18 cellular contexts compared by ENCODE assay signal in genomic region chr11:71934213-71934612, GRCh38. TPM values are rescaled to one million over a fixed set of nuclear protein-coding genes. Genes with fewer than 3 reads are reported as not detected.
DNase-seq lines count a peak whose midpoint lies in the region; ATAC-seq and TF ChIP-seq lines count a peak whose summit lies in the region.
"Had no signal": no experiment of that assay in that cellular context is flagged by ENCODE, and none has a peak within 500 bp of the region (broad histone marks: within the 10 kb centered on the region; RNA-seq: fewer than 3 reads in every experiment).

No MANE protein-coding gene starts in this region.

- peak; percentile 100 for ATAC-seq in memory B cell (ENCODE audit: low read depth)
- no peak for ATAC-seq in HG03469 (IDR thresholded peaks at IDR 0.05; ENCODE audit: unreplicated experiment)
- ATAC-seq in HG02571 (IDR thresholded peaks at IDR 0.05; ENCODE audit: unreplicated experiment): no peak
- ATAC-seq: Panc1 had no signal

- DNase-seq in SK-MEL-5 (ENCODE audit: low read depth, low spot score) (peak; percentile 32), memory B cell (ENCODE audit: low spot score in 2 of 2) (peak; percentile 24 to 47), putamen (ENCODE audit: low spot score) (no peak), NCI-H526 (lab: John Stamatoyannopoulos, UW) (no peak)
- DNase-seq: adrenal gland, kidney glomerular epithelial cell, midbrain, NCI-H1048, NCI-H345 had no signal

- H3K4me3 ChIP-seq in BLaER1 treated with 17β-estradiol and CSF1 and Interleukin-3, amounts not matched to agents 10 nM and 100 nM: no peak overlapping the region
- H3K4me3 ChIP-seq: adrenal gland, BLaER1, thoracic aorta had no signal

- peaks cover 39% of the 10 kb centered on the region for H3K4me1 Mint-ChIP-seq in memory B cell

- H3K27me3 Mint-ChIP-seq in memory B cell: no peaks in the 10 kb centered on the region

- peak overlapping the region in 7 of 11 experiments; percentile 1 to 45 (median 20); a peak in 7 of 22 replicates for H3K4me2 ChIP-seq in BLaER1 treated with 17β-estradiol and CSF1 and Interleukin-3, amounts not matched to agents 10 nM and 100 nM
- H3K4me2 ChIP-seq: BLaER1 had no signal

- in situ Hi-C loops in SK-MEL-5 (cut with HindIII; ENCODE audit: low pct_unique_long_range_greater_than_20kb, low sequenced_read_pairs): no loop called here

- peaks cover 6% of the 10 kb centered on the region for H3K36me3 Mint-ChIP-seq in memory B cell

- no peaks in the 10 kb centered on the region for H3K27me3 ChIP-seq in BLaER1 treated with 17β-estradiol and CSF1 and Interleukin-3, amounts not matched to agents 10 nM and 100 nM
- H3K27me3 ChIP-seq: adrenal gland, BLaER1 had no signal

- H3K9me3 Mint-ChIP-seq in memory B cell: no peaks in the 10 kb centered on the region

- H3K4me3 Mint-ChIP-seq in memory B cell: peak overlapping the region; percentile 74

- H3K4me1 ChIP-seq in BLaER1 treated with 17β-estradiol and CSF1 and Interleukin-3, amounts not matched to agents 10 nM and 100 nM: peaks cover 23 to 55% (median 35%) of the 10 kb centered on the region in 10 experiments

- TF ChIP-seq CTCF in GM12872 (IDR thresholded peaks at IDR 0.05; ENCODE audit: insufficient read depth, low read depth, low read length): peak; percentile 46; the same call in 2 of the 3 replicates

- H3K9me3 ChIP-seq in BLaER1 treated with 17β-estradiol and CSF1 and Interleukin-3, amounts not matched to agents 10 nM and 100 nM (replicated peaks in 1 of 11): no peaks in the 10 kb centered on the region
- H3K9me3 ChIP-seq: adrenal gland, BLaER1, thoracic aorta had no signal

- peak overlapping the region; percentile 96 for H3K27ac Mint-ChIP-seq in memory B cell

- no peak overlapping the region for H3K27ac ChIP-seq in BLaER1 treated with 17β-estradiol and CSF1 and Interleukin-3, amounts not matched to agents 10 nM and 100 nM
- H3K27ac ChIP-seq: adrenal gland, BLaER1, parathyroid adenoma had no signal

- H3K36me3 ChIP-seq in BLaER1 treated with 17β-estradiol and CSF1 and Interleukin-3, amounts not matched to agents 10 nM and 100 nM: peaks cover 12 to 33% (median 20%) of the 10 kb centered on the region in 11 experiments; a peak in 18 of 22 replicates
- H3K36me3 ChIP-seq: adrenal gland, thoracic aorta had no signal

- H3K9ac ChIP-seq in BLaER1 treated with 17β-estradiol and CSF1 and Interleukin-3, amounts not matched to agents 10 nM and 100 nM: no peak overlapping the region
- H3K9ac ChIP-seq: BLaER1, parathyroid adenoma had no signal

- peaks cover 0 to 64% (median 32%) of the 10 kb centered on the region in 11 experiments; a peak in 12 of 22 replicates for H4K20me1 ChIP-seq in BLaER1 treated with 17β-estradiol and CSF1 and Interleukin-3, amounts not matched to agents 10 nM and 100 nM

RNA-seq across cellular contexts. Expression of gene RNF121, which starts 5.4 kb away (rescaled TPM):
- 41.9 and 50.9 TPM in 2 replicates for total RNA-seq in SK-MEL-5 (2014; rRNA removed; shearing (Covaris generic))
- 46.9 and 53.2 TPM in 2 replicates for polyA plus RNA-seq in SK-MEL-5 (2015; cell fraction: cytosol; rRNA removed)
- 80.1 and 82.6 TPM in 2 replicates for polyA plus RNA-seq in SK-MEL-5 (2015; cell fraction: nucleus; rRNA removed)

RNA-seq across cellular contexts. Expression of gene XNDC1N, which starts 5.8 kb away (rescaled TPM):
- total RNA-seq in SK-MEL-5 (2014; rRNA removed; shearing (Covaris generic)): 5.1 and 6.6 TPM in 2 replicates
- polyA plus RNA-seq in SK-MEL-5 (2015; cell fraction: cytosol; rRNA removed): 1.1 and 3.1 TPM in 2 replicates
- polyA plus RNA-seq in SK-MEL-5 (2015; cell fraction: nucleus; rRNA removed): 23.9 and 36.2 TPM in 2 replicates

RNA-seq across cellular contexts. Expression of gene DEFB131B, which starts 56.0 kb away (rescaled TPM):
- total RNA-seq in SK-MEL-5 (2014; rRNA removed; shearing (Covaris generic)): not detected in 2 replicates
- not detected in 2 replicates for polyA plus RNA-seq in SK-MEL-5 (2015; cell fraction: cytosol; rRNA removed)
- not detected in 2 replicates for polyA plus RNA-seq in SK-MEL-5 (2015; cell fraction: nucleus; rRNA removed)
- total RNA-seq: adrenal gland, cerebellum, thoracic aorta had no signal
- polyA plus RNA-seq: adrenal gland had no signal

Comparison
In these comparisons a context has a peak if more than half of its experiments do, and no peak if none do; other contexts are left out.
1. DNase-seq: peak in SK-MEL-5 (single experiment) and memory B cell (2 of 2); none in putamen (single experiment) and NCI-H526 (0 of 2).